Comparison of ENCODE assay signal across 30 cellular contexts in genomic region chr9:23914431-23915003, GRCh38.
DNase-seq lines count a peak whose midpoint lies in the region; ATAC-seq and TF ChIP-seq lines count a peak whose summit lies in the region.
"Had no signal": no experiment of that assay in that cellular context is flagged by ENCODE, and none has a peak within 500 bp of the region (broad histone marks: within the 10 kb centered on the region; RNA-seq: fewer than 3 reads in every experiment).

No MANE protein-coding gene starts in this region.

- TF ChIP-seq CTCF in gastroesophageal sphincter (IDR thresholded peaks at IDR 0.05) (no peak), psoas muscle (IDR thresholded peaks at IDR 0.05) (no peak)

- ATAC-seq in gastroesophageal sphincter, result peak; percentile 25
- ATAC-seq in psoas muscle, result no peak
- ATAC-seq: A549; CD8-positive, alpha-beta T cell had no signal

- H2BK5ac ChIP-seq in neuronal stem cell (ENCODE audit: low read length), result no peak overlapping the region

- H3K79me1 ChIP-seq in neuronal stem cell (ENCODE audit: low read depth, low read length), result no peaks in the 10 kb centered on the region

- no peak overlapping the region for H2BK12ac ChIP-seq in neuronal stem cell (ENCODE audit: low read length)

- peak overlapping the region; percentile 47 for H2BK120ac ChIP-seq in neuronal stem cell (ENCODE audit: low read depth, low read length)

- H3K36me3 ChIP-seq in gastroesophageal sphincter (no peaks in the 10 kb centered on the region), neuronal stem cell (replicated peaks in 1 of 2; ENCODE audit: control insufficient read depth in 2 of 2, insufficient read depth in 2 of 2, low read length in 2 of 2) (no peaks in the 10 kb centered on the region), psoas muscle (ENCODE audit: insufficient read depth in 1 of 2, low read depth in 1 of 2) (no peaks in the 10 kb centered on the region)
- H3K36me3 ChIP-seq: BE2C; BLaER1; BLaER1 treated with 17β-estradiol and CSF1 and Interleukin-3, amounts not matched to agents 10 nM and 100 nM had no signal

- no peak for TF ChIP-seq EP300 in gastroesophageal sphincter (IDR thresholded peaks at IDR 0.05)

- no peaks in the 10 kb centered on the region for H3K9me3 ChIP-seq in gastroesophageal sphincter
- H3K9me3 ChIP-seq in neuronal stem cell (replicated peaks in 1 of 2; ENCODE audit: control insufficient read depth in 2 of 2, insufficient read depth in 1 of 2, low read depth in 1 of 2, low read length in 2 of 2), result no peaks in the 10 kb centered on the region
- H3K9me3 ChIP-seq in psoas muscle, result no peaks in the 10 kb centered on the region
- H3K9me3 ChIP-seq: A549, BE2C, Caco-2 had no signal

- no peak overlapping the region for H2AK5ac ChIP-seq in neuronal stem cell (ENCODE audit: low read depth, low read length)

- H3K14ac ChIP-seq in neuronal stem cell (ENCODE audit: low read length), result peak overlapping the region; percentile 89

- DNase-seq in activated gamma-delta T cell (lab: John Stamatoyannopoulos, UW) (peak; percentile 7), activated gamma-delta T cell treated with Interleukin-2 at 50 U/mL for 16 hours (no peak), neuronal stem cell (ENCODE audit: low spot score) (no peak), NCI-H1048 (lab: John Stamatoyannopoulos, UW) (no peak), psoas muscle (no peak)
- DNase-seq: 8988T; ACHN; AML-193; BE2C; C1 segment of cervical spinal cord; Caco-2; Calu3; CD4-positive, alpha-beta memory T cell; CD4-positive, alpha-beta T cell; CD4-positive, CD25-positive, alpha-beta regulatory T cell; CD8-positive, alpha-beta T cell; COR-L47; DMS 273 treated with DMSO at 0.1 percent for 48 hours; DMS153; DMS53; DMS79; DMS79 treated with DMSO at 0.1 percent for 48 hours; DND-41; EL had no signal

- H3K4me3 ChIP-seq in gastroesophageal sphincter (no peak overlapping the region), neuronal stem cell (ENCODE audit: low read length in 2 of 2) (no peak overlapping the region), psoas muscle (no peak overlapping the region)
- H3K4me3 ChIP-seq: A549; BLaER1; BLaER1 treated with 17β-estradiol and CSF1 and Interleukin-3, amounts not matched to agents 10 nM and 100 nM had no signal

- WGBS in gastroesophageal sphincter (ENCODE audit: low coverage in 1 of 2), 2 donors, result 100% methylated on average over 2 to 4 of the region's 17 CpGs
- no CpG with 5 or more reads among the region's 17 CpGs for WGBS in neuronal stem cell (ENCODE audit: extremely low coverage in 2 of 2, insufficient read length in 2 of 2, insufficient replicate concordance in 1 of 2), 2 donors
- WGBS in psoas muscle, 3 donors, result 90 to 92% (median 91%) methylated on average over 17 of the region's 17 CpGs

- no peak overlapping the region for H3K18ac ChIP-seq in neuronal stem cell (ENCODE audit: low read length)

- H3K27ac ChIP-seq in gastroesophageal sphincter (no peak overlapping the region), neuronal stem cell (replicated peaks; ENCODE audit: low read length) (no peak overlapping the region), psoas muscle (no peak overlapping the region)
- H3K27ac ChIP-seq: 22Rv1; A549; BLaER1; BLaER1 treated with 17β-estradiol and CSF1 and Interleukin-3, amounts not matched to agents 10 nM and 100 nM; C4-2B had no signal

- no peaks in the 10 kb centered on the region for H3K27me3 ChIP-seq in gastroesophageal sphincter
- no peaks in the 10 kb centered on the region for H3K27me3 ChIP-seq in neuronal stem cell (ENCODE audit: control insufficient read depth in 3 of 3, insufficient read depth in 3 of 3, low read depth in 1 of 3, low read length in 3 of 3)
- H3K27me3 ChIP-seq in psoas muscle (ENCODE audit: insufficient read depth in 3 of 3, low read length in 2 of 3), result no peaks in the 10 kb centered on the region
- H3K27me3 ChIP-seq: BE2C; BLaER1; BLaER1 treated with 17β-estradiol and CSF1 and Interleukin-3, amounts not matched to agents 10 nM and 100 nM had no signal

- H3K23ac ChIP-seq in neuronal stem cell (ENCODE audit: low read depth, low read length, poor library complexity), result no peak overlapping the region

- no peak overlapping the region for H3K4me2 ChIP-seq in neuronal stem cell (ENCODE audit: insufficient read depth, low read length, poor library complexity, severe bottlenecking)
- H3K4me2 ChIP-seq: A549; BLaER1; BLaER1 treated with 17β-estradiol and CSF1 and Interleukin-3, amounts not matched to agents 10 nM and 100 nM had no signal

- H2BK15ac ChIP-seq in neuronal stem cell (ENCODE audit: low read length), result no peak overlapping the region

- TF ChIP-seq POLR2A in gastroesophageal sphincter (IDR thresholded peaks at IDR 0.05), result no peak

- H2AFZ ChIP-seq in neuronal stem cell (ENCODE audit: low read length), result no peak overlapping the region

- H4K8ac ChIP-seq in neuronal stem cell (ENCODE audit: low read depth, low read length), result no peak overlapping the region

- no peak overlapping the region for H3K4ac ChIP-seq in neuronal stem cell (ENCODE audit: low read length)

- H3K4me1 ChIP-seq in gastroesophageal sphincter (no peaks in the 10 kb centered on the region), neuronal stem cell (ENCODE audit: control insufficient read depth in 2 of 2, insufficient read depth in 1 of 2, low read depth in 1 of 2, low read length in 2 of 2) (no peaks in the 10 kb centered on the region), psoas muscle (no peaks in the 10 kb centered on the region)
- H3K4me1 ChIP-seq: A549; BE2C; BLaER1; BLaER1 treated with 17β-estradiol and CSF1 and Interleukin-3, amounts not matched to agents 10 nM and 100 nM; Caco-2 had no signal

- intact Hi-C loops in psoas muscle (cut with DNase I), result no loop called here

- H4K91ac ChIP-seq in neuronal stem cell (ENCODE audit: low read depth, low read length, poor library complexity), result no peak overlapping the region

- H3K9ac ChIP-seq in neuronal stem cell (ENCODE audit: low read depth, low read length, poor library complexity), result peak overlapping the region; percentile 60
- H3K9ac ChIP-seq: BLaER1; BLaER1 treated with 17β-estradiol and CSF1 and Interleukin-3, amounts not matched to agents 10 nM and 100 nM had no signal
